Comparison of ENCODE assay signal across 18 cellular contexts in genomic region chr13:45482571-45483173, GRCh38. TPM values are rescaled to one million over a fixed set of nuclear protein-coding genes. Genes with fewer than 3 reads are reported as not detected.
DNase-seq lines count a peak whose midpoint lies in the region; ATAC-seq and TF ChIP-seq lines count a peak whose summit lies in the region.
"Had no signal": no experiment of that assay in that cellular context is flagged by ENCODE, and none has a peak within 500 bp of the region (broad histone marks: within the 10 kb centered on the region; RNA-seq: fewer than 3 reads in every experiment).

No MANE protein-coding gene starts in this region.

- H3K36me3 Mint-ChIP-seq in natural killer cell (peaks cover 14% of the 10 kb centered on the region), type B pancreatic cell (peaks cover 51% of the 10 kb centered on the region)
- peaks cover 25% of the 10 kb centered on the region for H3K36me3 Mint-ChIP-seq in natural killer cell treated with Interleukin-12 subunit alpha and Interleukin-12 subunit beta and Interleukin-15 and Interleukin-18, amount 100 ng/mL, for 72 hours

- H3K4me1 Mint-ChIP-seq in natural killer cell = peaks cover 0 to 15% of the 10 kb centered on the region in 2 donors
- peaks cover 6 to 11% of the 10 kb centered on the region in 2 donors for H3K4me1 Mint-ChIP-seq in natural killer cell treated with Interleukin-12 subunit alpha and Interleukin-12 subunit beta and Interleukin-15 and Interleukin-18, amount 100 ng/mL, for 72 hours (ENCODE audit: low read depth in 2 of 2)
- no peaks in the 10 kb centered on the region for H3K4me1 Mint-ChIP-seq in type B pancreatic cell (ENCODE audit: unreplicated experiment)
- H3K4me1 Mint-ChIP-seq: B cell, GM23338 had no signal

- H3K27ac ChIP-seq in WERI-Rb-1 = peak overlapping the region; percentile 14; the same call in 1 of the 2 replicates

- H3K4me3 ChIP-seq in WERI-Rb-1 (ENCODE audit: low read depth, low read length) = no peak overlapping the region
- no peak overlapping the region for H3K4me3 ChIP-seq in fibroblast of villous mesenchyme (ENCODE audit: low read depth, low read length)
- H3K4me3 ChIP-seq: esophagus squamous epithelium, GM12878, GM23338 had no signal

- peaks cover 23% of the 10 kb centered on the region for H3K36me3 ChIP-seq in WERI-Rb-1

- TF ChIP-seq CTCF in natural killer cell (IDR thresholded peaks at IDR 0.05) (no peak), WERI-Rb-1 (IDR thresholded peaks at IDR 0.05; ENCODE audit: low read depth, low read length) (no peak), fibroblast of villous mesenchyme (IDR thresholded peaks at IDR 0.05; ENCODE audit: insufficient read depth, low read depth, low read length) (no peak), type B pancreatic cell (conservative IDR thresholded peaks at IDR 0.05) (no peak)

- H3K27ac Mint-ChIP-seq in natural killer cell = peak overlapping the region; percentile 45 to 57
- no peak overlapping the region for H3K27ac Mint-ChIP-seq in natural killer cell treated with Interleukin-12 subunit alpha and Interleukin-12 subunit beta and Interleukin-15 and Interleukin-18, amount 100 ng/mL, for 72 hours
- H3K27ac Mint-ChIP-seq in type B pancreatic cell = peak overlapping the region; percentile 41
- H3K27ac Mint-ChIP-seq: activated T-helper 1 cell treated with anti-CD3 and anti-CD28 coated beads, Interleukin-12 subunit alpha, Interleukin-12 subunit beta, Interleukin-2, Interleukin-4 antibody, amounts not matched to agents 30 ng/mL and 10 ng/mL and 1 ng/mL, durations not matched to agents 14 hours and 24 hours and 36 hours; B cell; GM23338; stimulated activated naive CD8-positive, alpha-beta T cell treated with anti-CD3 and anti-CD28 coated beads, Interleukin-15, amount 100 ng/mL, for 72 hours had no signal

- H3K27me3 Mint-ChIP-seq in natural killer cell (ENCODE audit: low read depth in 2 of 2) = no peaks in the 10 kb centered on the region
- H3K27me3 Mint-ChIP-seq in natural killer cell treated with Interleukin-12 subunit alpha and Interleukin-12 subunit beta and Interleukin-15 and Interleukin-18, amount 100 ng/mL, for 72 hours = no peaks in the 10 kb centered on the region
- H3K27me3 Mint-ChIP-seq in type B pancreatic cell = no peaks in the 10 kb centered on the region
- H3K27me3 Mint-ChIP-seq: B cell; stimulated activated naive CD8-positive, alpha-beta T cell treated with anti-CD3 and anti-CD28 coated beads, Interleukin-15, amount 100 ng/mL, for 72 hours had no signal

- intact Hi-C loops in natural killer cell (cut with micrococcal nuclease) = no loop called here

- no peak for ATAC-seq in natural killer cell
- ATAC-seq in natural killer cell treated with Interleukin-12 subunit alpha and Interleukin-12 subunit beta and Interleukin-15 and Interleukin-18, amount 100 ng/mL, for 72 hours = no peak
- ATAC-seq in GM21723 (IDR thresholded peaks at IDR 0.05; ENCODE audit: unreplicated experiment) = no peak
- ATAC-seq: GM12878; GM23338; stimulated activated naive CD8-positive, alpha-beta T cell treated with anti-CD3 and anti-CD28 coated beads, Interleukin-15, amount 100 ng/mL, for 72 hours had no signal

- H3K27me3 ChIP-seq in WERI-Rb-1 (ENCODE audit: insufficient read depth, low read depth, severe bottlenecking) = no peaks in the 10 kb centered on the region
- H3K27me3 ChIP-seq: esophagus squamous epithelium had no signal

- DNase-seq in natural killer cell (no peak), WERI-Rb-1 (no peak), fibroblast of villous mesenchyme (ENCODE audit: low read depth) (peak; percentile 28), type B pancreatic cell (ENCODE audit: extremely low spot score, unreplicated experiment) (no peak), SHP77 (lab: John Stamatoyannopoulos, UW) (no peak), NCI-H69 (lab: John Stamatoyannopoulos, UW) (no peak)
- no peak for DNase-seq in natural killer cell treated with Interleukin-12 subunit alpha and Interleukin-12 subunit beta and Interleukin-15 and Interleukin-18, amount 100 ng/mL, for 72 hours (ENCODE audit: low spot score)
- DNase-seq: activated CD4-positive, alpha-beta T cell treated with anti-CD3 and anti-CD28 coated beads for 1 hour; esophagus squamous epithelium; MM.1S; stimulated activated naive CD8-positive, alpha-beta T cell treated with anti-CD3 and anti-CD28 coated beads, Interleukin-15, amount 100 ng/mL, for 72 hours; T-helper 1 cell had no signal

- H3K9me3 Mint-ChIP-seq in natural killer cell (no peaks in the 10 kb centered on the region), type B pancreatic cell (no peaks in the 10 kb centered on the region)
- no peaks in the 10 kb centered on the region for H3K9me3 Mint-ChIP-seq in natural killer cell treated with Interleukin-12 subunit alpha and Interleukin-12 subunit beta and Interleukin-15 and Interleukin-18, amount 100 ng/mL, for 72 hours
- H3K9me3 Mint-ChIP-seq: activated T-helper 1 cell treated with anti-CD3 and anti-CD28 coated beads, Interleukin-12 subunit alpha, Interleukin-12 subunit beta, Interleukin-2, Interleukin-4 antibody, amounts not matched to agents 30 ng/mL and 10 ng/mL and 1 ng/mL, durations not matched to agents 14 hours and 24 hours and 36 hours; stimulated activated naive CD8-positive, alpha-beta T cell treated with anti-CD3 and anti-CD28 coated beads, Interleukin-15, amount 100 ng/mL, for 72 hours had no signal

- H3K9me3 ChIP-seq in WERI-Rb-1 (ENCODE audit: severe bottlenecking) = no peaks in the 10 kb centered on the region
- H3K9me3 ChIP-seq: esophagus squamous epithelium had no signal

- no peak overlapping the region for H3K4me3 Mint-ChIP-seq in natural killer cell
- no peak overlapping the region for H3K4me3 Mint-ChIP-seq in natural killer cell treated with Interleukin-12 subunit alpha and Interleukin-12 subunit beta and Interleukin-15 and Interleukin-18, amount 100 ng/mL, for 72 hours
- no peak overlapping the region for H3K4me3 Mint-ChIP-seq in type B pancreatic cell
- H3K4me3 Mint-ChIP-seq: activated T-helper 1 cell treated with anti-CD3 and anti-CD28 coated beads, Interleukin-12 subunit alpha, Interleukin-12 subunit beta, Interleukin-2, Interleukin-4 antibody, amounts not matched to agents 30 ng/mL and 10 ng/mL and 1 ng/mL, durations not matched to agents 14 hours and 24 hours and 36 hours; B cell; brain; GM23338; stimulated activated naive CD8-positive, alpha-beta T cell treated with anti-CD3 and anti-CD28 coated beads, Interleukin-15, amount 100 ng/mL, for 72 hours had no signal

RNA-seq across cellular contexts. Expression of gene COG3, which starts 17.9 kb away (rescaled TPM):
- total RNA-seq in natural killer cell (10 to 100 TPM; 48.8 to 58.1 (median 55.6) TPM), fibroblast of villous mesenchyme (39.6 and 41.0 TPM in 2 replicates), type B pancreatic cell (ENCODE audit: low replicate concordance) (30.4 and 37.2 TPM in 2 replicates)
- 10 to 100 TPM; 41.0 to 50.9 TPM for total RNA-seq in natural killer cell treated with Interleukin-12 subunit alpha and Interleukin-12 subunit beta and Interleukin-15 and Interleukin-18, amount 100 ng/mL, for 72 hours

Comparison
In these comparisons a context has a peak if more than half of its experiments do, and no peak if none do; other contexts are left out.
1. H3K27ac Mint-ChIP-seq: peak in natural killer cell (2 of 2) and type B pancreatic cell (single experiment); none in natural killer cell treated with Interleukin-12 subunit alpha and Interleukin-12 subunit beta and Interleukin-15 and Interleukin-18, amount 100 ng/mL, for 72 hours (0 of 2).